8 cellular contexts compared by ENCODE assay signal in genomic region chr1:120069067-120069919, GRCh38. TPM values are rescaled to one million over a fixed set of nuclear protein-coding genes. Genes with fewer than 3 reads are reported as not detected.
DNase-seq lines count a peak whose midpoint lies in the region; ATAC-seq and TF ChIP-seq lines count a peak whose summit lies in the region.
"Not testable (repeated sequence)": the region's sequence is repeated elsewhere in the genome, so short reads cannot be mapped to it uniquely, and the experiment has no call there.

Gene NOTCH2 (minus strand): TSS chr1:120069662. CDS start chr1:120069406, 256 bp downstream.

- peak; percentile 55 to 68 for ATAC-seq in CD4-positive, CD25-positive, alpha-beta regulatory T cell (ENCODE audit: low read depth in 2 of 2)
- ATAC-seq in HG02759 (IDR thresholded peaks at IDR 0.05; ENCODE audit: unreplicated experiment) = peak; percentile 70

- H3K36me3 Mint-ChIP-seq in CD4-positive, CD25-positive, alpha-beta regulatory T cell; neural crest cell (ENCODE audit: low read depth): not testable (repeated sequence)

- not testable (repeated sequence) for H3K4me3 ChIP-seq in CD4-positive, CD25-positive, alpha-beta regulatory T cell (ENCODE audit: low read depth, low read length)
- peak within 1 kb of the TSS; percentile 79 for H3K4me3 ChIP-seq in cardiac muscle cell

- H3K27ac Mint-ChIP-seq in CD4-positive, CD25-positive, alpha-beta regulatory T cell = peak within 1 kb of the TSS in 1 of 3 donors; percentile 48
- not testable (repeated sequence) for H3K27ac Mint-ChIP-seq in neural crest cell (ENCODE audit: unreplicated experiment)

- peak within 1 kb of the TSS; percentile 44 to 82 (median 75) for H3K4me3 Mint-ChIP-seq in CD4-positive, CD25-positive, alpha-beta regulatory T cell
- H3K4me3 Mint-ChIP-seq in neural crest cell = peak within 1 kb of the TSS; percentile 41

- H3K4me1 Mint-ChIP-seq in CD4-positive, CD25-positive, alpha-beta regulatory T cell = peaks cover 0 to 11% (median 1%) of the 10 kb centered on the region in 4 donors
- H3K4me1 Mint-ChIP-seq in neural crest cell = not testable (repeated sequence)

- not testable (repeated sequence) for H3K36me3 ChIP-seq in CD4-positive, CD25-positive, alpha-beta regulatory T cell (ENCODE audit: control insufficient read depth, insufficient read depth, low read length); cardiac muscle cell

- not testable (repeated sequence) for TF ChIP-seq CTCF in cardiac muscle cell (IDR thresholded peaks at IDR 0.05; ENCODE audit: low read depth, low read length); neural crest cell (conservative IDR thresholded peaks at IDR 0.05)

- not testable (repeated sequence) for H3K27me3 ChIP-seq in CD4-positive, CD25-positive, alpha-beta regulatory T cell (ENCODE audit: control insufficient read depth, insufficient read depth, low read length); cardiac muscle cell

- H3K27ac ChIP-seq in CD4-positive, CD25-positive, alpha-beta regulatory T cell (ENCODE audit: insufficient read depth, low read length, poor library complexity, severe bottlenecking) = peak within 1 kb of the TSS; percentile 47
- peak within 1 kb of the TSS; percentile 87 for H3K27ac ChIP-seq in cardiac muscle cell

- peak; percentile 60 to 83 (median 69) for DNase-seq in CD4-positive, CD25-positive, alpha-beta regulatory T cell
- DNase-seq in NOMO-1 treated with dmso at 0.1 percent for 144 hours (lab: John Stamatoyannopoulos, UW; ENCODE audit: unreplicated experiment) = peak; percentile 17
- DNase-seq in activated CD4-positive, alpha-beta T cell treated with anti-CD3 and anti-CD28 coated beads for 4 hours = peak; percentile 57 to 63
- DNase-seq in astrocyte of the hippocampus (ENCODE audit: low read depth, low spot score) = peak; percentile 58
- peak; percentile 33 to 46 for DNase-seq in cardiac muscle cell (ENCODE audit: low read depth in 1 of 2, low spot score in 1 of 2)
- peak; percentile 50 for DNase-seq in neural crest cell (ENCODE audit: low read depth, low spot score)
- peak; percentile 30 for DNase-seq in stimulated activated CD8-positive, alpha-beta memory T cell treated with anti-CD3 and anti-CD28 coated beads, Interleukin-15, amount 100 ng/mL, for 24 hours (ENCODE audit: low read depth)

- H3K27me3 Mint-ChIP-seq in CD4-positive, CD25-positive, alpha-beta regulatory T cell; neural crest cell (ENCODE audit: low read depth): not testable (repeated sequence)

- not testable (repeated sequence) for H3K9me3 ChIP-seq in CD4-positive, CD25-positive, alpha-beta regulatory T cell (ENCODE audit: control insufficient read depth in 2 of 2, low read length in 2 of 2); cardiac muscle cell (ENCODE audit: low read depth)

- H3K9me3 Mint-ChIP-seq in CD4-positive, CD25-positive, alpha-beta regulatory T cell; neural crest cell: not testable (repeated sequence)

- H3K4me1 ChIP-seq in CD4-positive, CD25-positive, alpha-beta regulatory T cell (ENCODE audit: control insufficient read depth, insufficient read depth, low read length, poor library complexity, severe bottlenecking); cardiac muscle cell (ENCODE audit: low read depth): not testable (repeated sequence)

RNA-seq across cellular contexts. Expression of gene NOTCH2, which starts in this region (rescaled TPM):
- 54.2 TPM for total RNA-seq in CD4-positive, CD25-positive, alpha-beta regulatory T cell
- 10 to 100 TPM; 13.9 to 25.8 (median 20.3) TPM for polyA plus RNA-seq in CD4-positive, CD25-positive, alpha-beta regulatory T cell
- total RNA-seq in cardiac muscle cell = 38.9 and 52.3 TPM in 2 replicates
- polyA plus RNA-seq in cardiac muscle cell = 25.6 and 34.3 TPM in 2 replicates
- total RNA-seq in neural crest cell = 77.4 and 84.2 TPM in 2 replicates

Comparison
In these comparisons a context has a peak if more than half of its experiments do, and no peak if none do; other contexts are left out.
1. DNase-seq: peak in every context shown above with its lines; median percentile 69 in CD4-positive, CD25-positive, alpha-beta regulatory T cell; 60 in activated CD4-positive, alpha-beta T cell treated with anti-CD3 and anti-CD28 coated beads for 4 hours; 58 in astrocyte of the hippocampus; 50 in neural crest cell; 40 in cardiac muscle cell; 30 in stimulated activated CD8-positive, alpha-beta memory T cell treated with anti-CD3 and anti-CD28 coated beads, Interleukin-15, amount 100 ng/mL, for 24 hours; 17 in NOMO-1 treated with dmso at 0.1 percent for 144 hours.